In genomic region chr1:102434421-102434820, GRCh38 we compare ENCODE assay signal across 8 cellular contexts.
A peak's percentile ranks its signal among the peaks of the same experiment; 100 is the strongest.
DNase-seq lines count a peak whose midpoint lies in the region; ATAC-seq and TF ChIP-seq lines count a peak whose summit lies in the region.

No MANE protein-coding gene starts in this region.

- no peak overlapping the region for H3K4me3 ChIP-seq in AG10803 (ENCODE audit: low read length)
- H3K4me3 ChIP-seq in right atrium auricular region: no peak overlapping the region

- TF ChIP-seq CTCF in AG10803 (conservative IDR thresholded peaks at IDR 0.05; ENCODE audit: low read length) (0 out of 2 replicates have a peak, but pooled peaks have one; percentile 7), GM13977 (IDR thresholded peaks at IDR 0.05; ENCODE audit: extremely low read depth, insufficient read depth, missing control alignments) (peak; percentile 50), right atrium auricular region (IDR thresholded peaks at IDR 0.05) (no peak)

- no peak for DNase-seq in AG10803 (ENCODE audit: low read depth)
- peak; percentile 11 for DNase-seq in GM13977 (ENCODE audit: low spot score)
- DNase-seq in NCI-H1105 (lab: John Stamatoyannopoulos, UW): peak; percentile 16
- DNase-seq in dermis blood vessel endothelial cell: peak; percentile 1
- no peak for DNase-seq in right atrium auricular region (ENCODE audit: low spot score)
- DNase-seq in stimulated activated CD4-positive, alpha-beta T cell treated with anti-CD3 and anti-CD28 coated beads, Interleukin-12 subunit alpha, Interleukin-12 subunit beta, amount 100 ng/mL, for 4 hours: no peak
- no peak for DNase-seq in NCI-H187 treated with DMSO at 0.1 percent for 48 hours (lab: John Stamatoyannopoulos, UW)

- H3K4me1 ChIP-seq in right atrium auricular region: no peaks in the 10 kb centered on the region

- no peak for ATAC-seq in GM21825 (IDR thresholded peaks at IDR 0.05; ENCODE audit: unreplicated experiment)

- H3K36me3 ChIP-seq in right atrium auricular region: no peaks in the 10 kb centered on the region

- H3K9me3 ChIP-seq in right atrium auricular region: peaks cover 0 to 8% of the 10 kb centered on the region in 2 donors

- in situ Hi-C loops in GM13977 (cut with MboI; ENCODE audit: low pct_unique_long_range_greater_than_20kb, low sequenced_read_pairs, unreplicated experiment): no loop called here

- H3K27me3 ChIP-seq in right atrium auricular region: no peaks in the 10 kb centered on the region

- no peak overlapping the region for H3K27ac ChIP-seq in right atrium auricular region

Comparison
In these comparisons a context has a peak if more than half of its experiments do, and no peak if none do; other contexts are left out.
1. DNase-seq: peak in GM13977 (single experiment), NCI-H1105 (single experiment) and dermis blood vessel endothelial cell (single experiment); none in AG10803 (single experiment), right atrium auricular region (single experiment), stimulated activated CD4-positive, alpha-beta T cell treated with anti-CD3 and anti-CD28 coated beads, Interleukin-12 subunit alpha, Interleukin-12 subunit beta, amount 100 ng/mL, for 4 hours (single experiment) and NCI-H187 treated with DMSO at 0.1 percent for 48 hours (single experiment).
2. CTCF ChIP-seq: peak in AG10803 (single experiment) and GM13977 (single experiment); none in right atrium auricular region (0 of 2).